In the genomic region with DNA sequence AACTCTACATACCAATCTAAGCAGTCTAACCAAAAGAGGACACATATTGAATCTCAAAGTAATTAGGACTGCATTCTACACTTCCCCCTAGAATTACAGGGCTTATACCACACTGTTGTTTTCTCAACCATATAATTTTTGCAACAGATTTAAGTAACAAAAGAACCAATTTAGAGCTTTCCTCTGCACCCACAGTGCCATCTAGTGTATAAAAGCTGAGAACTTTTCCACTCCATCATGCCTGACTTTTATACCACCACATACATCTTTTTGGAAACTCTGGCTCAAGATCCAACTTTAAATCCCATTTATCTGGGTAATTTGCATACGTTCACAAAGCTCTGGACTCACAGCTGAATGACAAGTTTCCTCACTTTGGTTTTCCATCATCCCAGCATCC, we compare ENCODE assay signal across 9 cellular contexts.
DNase-seq lines count a peak whose midpoint lies in the region; ATAC-seq and TF ChIP-seq lines count a peak whose summit lies in the region.
"Had no signal": no experiment of that assay in that cellular context is flagged by ENCODE, and none has a peak within 500 bp of the region (broad histone marks: within the 10 kb centered on the region; RNA-seq: fewer than 3 reads in every experiment).

No MANE protein-coding gene starts in this region.

- H4K20me1 ChIP-seq in neural cell (ENCODE audit: insufficient read depth): no peaks in the 10 kb centered on the region

- H3K27ac ChIP-seq in neural cell (ENCODE audit: low read length): peak overlapping the region; percentile 42
- H3K27ac ChIP-seq: skin epidermis had no signal

- no peaks in the 10 kb centered on the region for H3K27me3 Mint-ChIP-seq in chondrocyte (ENCODE audit: low read depth)
- no peaks in the 10 kb centered on the region for H3K27me3 Mint-ChIP-seq in stimulated activated memory B cell treated with anti-CD40 and anti-IgM and Interleukin-4, amounts not matched to agents 10 μg/mL and 1 μg/mL and 100 μg/mL, for 72 hours
- no peaks in the 10 kb centered on the region for H3K27me3 Mint-ChIP-seq in activated T-helper 17 cell treated with anti-CD3 and anti-CD28 coated beads, Interleukin-2, amount 50 U/mL, for 72 hours

- no peak overlapping the region for H3K4me2 ChIP-seq in neural cell (ENCODE audit: low read length)

- H3K4me3 ChIP-seq in neural cell (ENCODE audit: low read length): no peak overlapping the region
- H3K4me3 ChIP-seq: skin epidermis had no signal

- no peak overlapping the region for H3K4me3 Mint-ChIP-seq in chondrocyte (ENCODE audit: unreplicated experiment)
- no peak overlapping the region for H3K4me3 Mint-ChIP-seq in stimulated activated memory B cell treated with anti-CD40 and anti-IgM and Interleukin-4, amounts not matched to agents 10 μg/mL and 1 μg/mL and 100 μg/mL, for 72 hours
- no peak overlapping the region for H3K4me3 Mint-ChIP-seq in activated T-helper 17 cell treated with anti-CD3 and anti-CD28 coated beads, Interleukin-2, amount 50 U/mL, for 72 hours

- no peak overlapping the region for H3K9ac ChIP-seq in neural cell (ENCODE audit: low read length)

- no peaks in the 10 kb centered on the region for H3K27me3 ChIP-seq in neural cell (ENCODE audit: insufficient read depth, low read depth, low read length)

- no peak for TF ChIP-seq EP300 in neural cell (conservative IDR thresholded peaks at IDR 0.05; ENCODE audit: poor library complexity, severe bottlenecking)

- H3K79me2 ChIP-seq in neural cell (replicated peaks; ENCODE audit: insufficient read depth, low read length): no peaks in the 10 kb centered on the region

- TF ChIP-seq CTCF in chondrocyte (IDR thresholded peaks at IDR 0.05): peak; percentile 80
- peak; percentile 74 for TF ChIP-seq CTCF in neural cell (IDR thresholded peaks at IDR 0.05; ENCODE audit: poor library complexity, severe bottlenecking)

- H3K27ac Mint-ChIP-seq in chondrocyte (ENCODE audit: unreplicated experiment): no peak overlapping the region
- H3K27ac Mint-ChIP-seq in stimulated activated memory B cell treated with anti-CD40 and anti-IgM and Interleukin-4, amounts not matched to agents 10 μg/mL and 1 μg/mL and 100 μg/mL, for 72 hours: no peak overlapping the region
- H3K27ac Mint-ChIP-seq in activated T-helper 17 cell treated with anti-CD3 and anti-CD28 coated beads, Interleukin-2, amount 50 U/mL, for 72 hours: no peak overlapping the region

- no peaks in the 10 kb centered on the region for H3K36me3 ChIP-seq in neural cell (ENCODE audit: insufficient read depth, low read length)

- no peaks in the 10 kb centered on the region for H3F3A ChIP-seq in neural cell (ENCODE audit: insufficient read depth, low read length, poor library complexity, severe bottlenecking)

- no peaks in the 10 kb centered on the region for H3K9me3 Mint-ChIP-seq in chondrocyte (ENCODE audit: low read depth)
- H3K9me3 Mint-ChIP-seq in stimulated activated memory B cell treated with anti-CD40 and anti-IgM and Interleukin-4, amounts not matched to agents 10 μg/mL and 1 μg/mL and 100 μg/mL, for 72 hours: no peaks in the 10 kb centered on the region
- H3K9me3 Mint-ChIP-seq in activated T-helper 17 cell treated with anti-CD3 and anti-CD28 coated beads, Interleukin-2, amount 50 U/mL, for 72 hours: no peaks in the 10 kb centered on the region

- H3K36me3 Mint-ChIP-seq in chondrocyte (ENCODE audit: low read depth): no peaks in the 10 kb centered on the region
- no peaks in the 10 kb centered on the region for H3K36me3 Mint-ChIP-seq in stimulated activated memory B cell treated with anti-CD40 and anti-IgM and Interleukin-4, amounts not matched to agents 10 μg/mL and 1 μg/mL and 100 μg/mL, for 72 hours
- no peaks in the 10 kb centered on the region for H3K36me3 Mint-ChIP-seq in activated T-helper 17 cell treated with anti-CD3 and anti-CD28 coated beads, Interleukin-2, amount 50 U/mL, for 72 hours (ENCODE audit: low read depth)

- TF ChIP-seq RAD21 in neural cell (conservative IDR thresholded peaks at IDR 0.05): peak; percentile 82

- H2AFZ ChIP-seq in neural cell (ENCODE audit: low read depth, low read length): no peak overlapping the region

- no peaks in the 10 kb centered on the region for H3K9me2 ChIP-seq in neural cell (ENCODE audit: insufficient read depth, low read length)

- ATAC-seq in stimulated activated memory B cell treated with anti-CD40 and anti-IgM and Interleukin-4, amounts not matched to agents 10 μg/mL and 1 μg/mL and 100 μg/mL, for 72 hours: no peak
- ATAC-seq in activated T-helper 17 cell treated with anti-CD3 and anti-CD28 coated beads, Interleukin-2, amount 50 U/mL, for 72 hours (replicated peaks): no peak

- no peaks in the 10 kb centered on the region for H3K4me1 Mint-ChIP-seq in chondrocyte (ENCODE audit: low read depth)
- peaks cover 6% of the 10 kb centered on the region for H3K4me1 Mint-ChIP-seq in stimulated activated memory B cell treated with anti-CD40 and anti-IgM and Interleukin-4, amounts not matched to agents 10 μg/mL and 1 μg/mL and 100 μg/mL, for 72 hours
- H3K4me1 Mint-ChIP-seq in activated T-helper 17 cell treated with anti-CD3 and anti-CD28 coated beads, Interleukin-2, amount 50 U/mL, for 72 hours: peaks cover 5% of the 10 kb centered on the region

- no peaks in the 10 kb centered on the region for H3K9me3 ChIP-seq in neural cell (ENCODE audit: low read length)

- DNase-seq in NCI-H1092 treated with DMSO at 0.1 percent for 48 hours (lab: John Stamatoyannopoulos, UW) (peak; percentile 22), NCI-H1092 (lab: John Stamatoyannopoulos, UW) (no peak), NCI-H1694 (lab: John Stamatoyannopoulos, UW) (peak; percentile 52), chondrocyte (ENCODE audit: low spot score) (no peak), SHP77 (lab: John Stamatoyannopoulos, UW) (no peak)

TF ChIP-seq in neural cell, 6 proteins besides CTCF, POLR2A, EP300 and RAD21:
- TF ChIP-seq REST (IDR thresholded peaks at IDR 0.05; ENCODE audit: borderline replicate concordance): no peak
- no peak for TF ChIP-seq POLR2AphosphoS5 (IDR thresholded peaks at IDR 0.05)
- no peak for TF ChIP-seq EZH2 (IDR thresholded peaks at IDR 0.05; ENCODE audit: borderline replicate concordance, insufficient read depth, low read length, poor library complexity, severe bottlenecking)
- TF ChIP-seq SMC3 (conservative IDR thresholded peaks at IDR 0.05; ENCODE audit: poor library complexity): peak; percentile 80

Comparison
In these comparisons a context has a peak if more than half of its experiments do, and no peak if none do; other contexts are left out.
1. DNase-seq: peak in NCI-H1092 treated with DMSO at 0.1 percent for 48 hours (single experiment) and NCI-H1694 (single experiment); none in NCI-H1092 (single experiment), chondrocyte (single experiment) and SHP77 (0 of 2).